ENCODE assay signal across 1 cellular context in the genomic region with DNA sequence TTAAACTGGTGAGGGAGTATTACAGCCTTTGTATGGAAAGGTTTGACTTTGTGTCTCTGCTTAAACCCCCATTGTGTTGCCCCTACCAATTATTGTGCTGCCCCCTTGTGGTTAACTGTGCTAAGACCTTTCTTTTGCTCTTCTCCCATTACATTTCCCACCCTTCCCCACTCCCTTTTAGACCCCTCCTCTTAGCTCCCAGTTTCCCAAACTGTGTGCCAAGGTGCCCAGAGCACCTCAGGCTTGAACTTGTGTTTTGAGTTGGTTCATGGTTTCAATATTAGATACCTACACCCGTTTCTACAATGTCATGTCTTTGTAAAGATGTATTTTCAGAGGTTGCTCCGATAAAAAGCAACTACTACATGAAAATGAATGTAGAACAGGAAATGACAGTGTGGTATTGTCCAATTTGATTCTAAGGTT.
A peak's percentile ranks its signal among the peaks of the same experiment; 100 is the strongest.
TF ChIP-seq lines count a peak whose summit lies in the region.

No MANE protein-coding gene starts in this region.

TF ChIP-seq in K562, 482 proteins besides CTCF, POLR2A, EP300 and RAD21 (continued from another document and continues in another):
- TF ChIP-seq, protein P1, sequence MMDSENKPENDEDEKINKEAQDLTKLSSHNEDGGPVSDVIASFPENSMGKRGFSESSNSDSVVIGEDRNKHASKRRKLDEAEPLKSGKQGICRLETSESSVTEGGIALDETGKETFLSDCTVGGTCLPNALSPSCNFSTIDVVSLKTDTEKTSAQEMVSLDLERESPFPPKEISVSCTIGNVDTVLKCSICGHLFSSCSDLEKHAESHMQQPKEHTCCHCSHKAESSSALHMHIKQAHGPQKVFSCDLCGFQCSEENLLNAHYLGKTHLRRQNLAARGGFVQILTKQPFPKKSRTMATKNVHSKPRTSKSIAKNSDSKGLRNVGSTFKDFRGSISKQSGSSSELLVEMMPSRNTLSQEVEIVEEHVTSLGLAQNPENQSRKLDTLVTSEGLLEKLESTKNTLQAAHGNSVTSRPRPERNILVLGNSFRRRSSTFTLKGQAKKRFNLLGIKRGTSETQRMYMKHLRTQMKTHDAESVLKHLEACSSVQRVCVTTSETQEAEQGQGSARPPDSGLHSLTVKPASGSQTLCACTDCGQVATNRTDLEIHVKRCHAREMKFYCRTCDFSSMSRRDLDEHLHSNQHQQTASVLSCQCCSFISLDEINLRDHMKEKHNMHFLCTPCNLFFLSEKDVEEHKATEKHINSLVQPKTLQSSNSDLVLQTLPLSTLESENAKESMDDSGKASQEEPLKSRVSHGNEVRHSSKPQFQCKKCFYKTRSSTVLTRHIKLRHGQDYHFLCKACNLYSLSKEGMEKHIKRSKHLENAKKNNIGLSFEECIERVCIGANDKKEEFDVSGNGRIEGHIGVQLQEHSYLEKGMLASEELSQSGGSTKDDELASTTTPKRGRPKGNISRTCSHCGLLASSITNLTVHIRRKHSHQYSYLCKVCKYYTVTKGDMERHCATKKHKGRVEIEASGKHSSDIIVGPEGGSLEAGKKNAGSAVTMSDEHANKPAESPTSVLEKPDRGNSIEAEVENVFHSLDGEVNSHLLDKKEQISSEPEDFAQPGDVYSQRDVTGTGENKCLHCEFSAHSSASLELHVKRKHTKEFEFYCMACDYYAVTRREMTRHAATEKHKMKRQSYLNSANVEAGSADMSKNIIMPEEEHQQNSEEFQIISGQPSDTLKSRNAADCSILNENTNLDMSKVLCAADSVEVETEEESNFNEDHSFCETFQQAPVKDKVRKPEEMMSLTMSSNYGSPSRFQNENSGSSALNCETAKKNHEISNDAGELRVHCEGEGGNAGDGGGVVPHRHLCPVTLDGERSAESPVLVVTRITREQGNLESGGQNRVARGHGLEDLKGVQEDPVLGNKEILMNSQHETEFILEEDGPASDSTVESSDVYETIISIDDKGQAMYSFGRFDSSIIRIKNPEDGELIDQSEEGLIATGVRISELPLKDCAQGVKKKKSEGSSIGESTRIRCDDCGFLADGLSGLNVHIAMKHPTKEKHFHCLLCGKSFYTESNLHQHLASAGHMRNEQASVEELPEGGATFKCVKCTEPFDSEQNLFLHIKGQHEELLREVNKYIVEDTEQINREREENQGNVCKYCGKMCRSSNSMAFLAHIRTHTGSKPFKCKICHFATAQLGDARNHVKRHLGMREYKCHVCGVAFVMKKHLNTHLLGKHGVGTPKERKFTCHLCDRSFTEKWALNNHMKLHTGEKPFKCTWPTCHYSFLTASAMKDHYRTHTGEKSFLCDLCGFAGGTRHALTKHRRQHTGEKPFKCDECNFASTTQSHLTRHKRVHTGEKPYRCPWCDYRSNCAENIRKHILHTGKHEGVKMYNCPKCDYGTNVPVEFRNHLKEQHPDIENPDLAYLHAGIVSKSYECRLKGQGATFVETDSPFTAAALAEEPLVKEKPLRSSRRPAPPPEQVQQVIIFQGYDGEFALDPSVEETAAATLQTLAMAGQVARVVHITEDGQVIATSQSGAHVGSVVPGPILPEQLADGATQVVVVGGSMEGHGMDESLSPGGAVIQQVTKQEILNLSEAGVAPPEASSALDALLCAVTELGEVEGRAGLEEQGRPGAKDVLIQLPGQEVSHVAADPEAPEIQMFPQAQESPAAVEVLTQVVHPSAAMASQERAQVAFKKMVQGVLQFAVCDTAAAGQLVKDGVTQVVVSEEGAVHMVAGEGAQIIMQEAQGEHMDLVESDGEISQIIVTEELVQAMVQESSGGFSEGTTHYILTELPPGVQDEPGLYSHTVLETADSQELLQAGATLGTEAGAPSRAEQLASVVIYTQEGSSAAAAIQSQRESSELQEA (IDR thresholded peaks at IDR 0.05; ENCODE audit: low read depth), result no peak
- no peak for TF ChIP-seq BRCA1 (IDR thresholded peaks at IDR 0.05)
- no peak for TF ChIP-seq BRCA1 (CRISPR knock-in tag; IDR thresholded peaks at IDR 0.05)
- TF ChIP-seq SMAD3 (CRISPR knock-in tag; conservative IDR thresholded peaks at IDR 0.05), result no peak
- no peak for TF ChIP-seq POLR2AphosphoS5 (IDR thresholded peaks at IDR 0.05; ENCODE audit: control insufficient read depth, insufficient read depth, low read depth, low read length)
- no peak for TF ChIP-seq POLR2H (tag; IDR thresholded peaks at IDR 0.05; ENCODE audit: low read depth)
- peak; percentile 33; the same call in 1 of the 2 replicates for TF ChIP-seq CC2D1A (IDR thresholded peaks at IDR 0.05)
- TF ChIP-seq, protein P2, sequence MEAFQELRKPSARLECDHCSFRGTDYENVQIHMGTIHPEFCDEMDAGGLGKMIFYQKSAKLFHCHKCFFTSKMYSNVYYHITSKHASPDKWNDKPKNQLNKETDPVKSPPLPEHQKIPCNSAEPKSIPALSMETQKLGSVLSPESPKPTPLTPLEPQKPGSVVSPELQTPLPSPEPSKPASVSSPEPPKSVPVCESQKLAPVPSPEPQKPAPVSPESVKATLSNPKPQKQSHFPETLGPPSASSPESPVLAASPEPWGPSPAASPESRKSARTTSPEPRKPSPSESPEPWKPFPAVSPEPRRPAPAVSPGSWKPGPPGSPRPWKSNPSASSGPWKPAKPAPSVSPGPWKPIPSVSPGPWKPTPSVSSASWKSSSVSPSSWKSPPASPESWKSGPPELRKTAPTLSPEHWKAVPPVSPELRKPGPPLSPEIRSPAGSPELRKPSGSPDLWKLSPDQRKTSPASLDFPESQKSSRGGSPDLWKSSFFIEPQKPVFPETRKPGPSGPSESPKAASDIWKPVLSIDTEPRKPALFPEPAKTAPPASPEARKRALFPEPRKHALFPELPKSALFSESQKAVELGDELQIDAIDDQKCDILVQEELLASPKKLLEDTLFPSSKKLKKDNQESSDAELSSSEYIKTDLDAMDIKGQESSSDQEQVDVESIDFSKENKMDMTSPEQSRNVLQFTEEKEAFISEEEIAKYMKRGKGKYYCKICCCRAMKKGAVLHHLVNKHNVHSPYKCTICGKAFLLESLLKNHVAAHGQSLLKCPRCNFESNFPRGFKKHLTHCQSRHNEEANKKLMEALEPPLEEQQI (IDR thresholded peaks at IDR 0.05), result peak; percentile 57; the same call in 1 of the 2 replicates
- TF ChIP-seq ZBTB7A (IDR thresholded peaks at IDR 0.05; ENCODE audit: borderline replicate concordance, control insufficient read depth, low read depth, low read length), result peak; percentile 43; the same call in 1 of the 2 replicates
- peak in 1 of 3 experiments; percentile 30 for TF ChIP-seq YY1 (IDR thresholded peaks at IDR 0.05; ENCODE audit: borderline replicate concordance in 1 of 3, control insufficient read depth in 1 of 3, extremely low read depth in 1 of 3, insufficient read depth in 3 of 3, insufficient read length in 1 of 3, insufficient replicate concordance in 2 of 3, low read depth in 1 of 3, low read length in 2 of 3)
- no peak for TF ChIP-seq TAF15 (IDR thresholded peaks at IDR 0.05; ENCODE audit: low read depth, low read length)
- no peak for TF ChIP-seq TAF9B (IDR thresholded peaks at IDR 0.05; ENCODE audit: partially characterized antibody)
- TF ChIP-seq ZEB2 (IDR thresholded peaks at IDR 0.05), result peak; percentile 41; the same call in 1 of the 2 replicates
- TF ChIP-seq, protein P3, sequence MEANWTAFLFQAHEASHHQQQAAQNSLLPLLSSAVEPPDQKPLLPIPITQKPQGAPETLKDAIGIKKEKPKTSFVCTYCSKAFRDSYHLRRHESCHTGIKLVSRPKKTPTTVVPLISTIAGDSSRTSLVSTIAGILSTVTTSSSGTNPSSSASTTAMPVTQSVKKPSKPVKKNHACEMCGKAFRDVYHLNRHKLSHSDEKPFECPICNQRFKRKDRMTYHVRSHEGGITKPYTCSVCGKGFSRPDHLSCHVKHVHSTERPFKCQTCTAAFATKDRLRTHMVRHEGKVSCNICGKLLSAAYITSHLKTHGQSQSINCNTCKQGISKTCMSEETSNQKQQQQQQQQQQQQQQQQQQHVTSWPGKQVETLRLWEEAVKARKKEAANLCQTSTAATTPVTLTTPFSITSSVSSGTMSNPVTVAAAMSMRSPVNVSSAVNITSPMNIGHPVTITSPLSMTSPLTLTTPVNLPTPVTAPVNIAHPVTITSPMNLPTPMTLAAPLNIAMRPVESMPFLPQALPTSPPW (CRISPR knock-in tag; IDR thresholded peaks at IDR 0.05), result peak; percentile 23; the same call in 1 of the 2 replicates
- TF ChIP-seq, protein P4, sequence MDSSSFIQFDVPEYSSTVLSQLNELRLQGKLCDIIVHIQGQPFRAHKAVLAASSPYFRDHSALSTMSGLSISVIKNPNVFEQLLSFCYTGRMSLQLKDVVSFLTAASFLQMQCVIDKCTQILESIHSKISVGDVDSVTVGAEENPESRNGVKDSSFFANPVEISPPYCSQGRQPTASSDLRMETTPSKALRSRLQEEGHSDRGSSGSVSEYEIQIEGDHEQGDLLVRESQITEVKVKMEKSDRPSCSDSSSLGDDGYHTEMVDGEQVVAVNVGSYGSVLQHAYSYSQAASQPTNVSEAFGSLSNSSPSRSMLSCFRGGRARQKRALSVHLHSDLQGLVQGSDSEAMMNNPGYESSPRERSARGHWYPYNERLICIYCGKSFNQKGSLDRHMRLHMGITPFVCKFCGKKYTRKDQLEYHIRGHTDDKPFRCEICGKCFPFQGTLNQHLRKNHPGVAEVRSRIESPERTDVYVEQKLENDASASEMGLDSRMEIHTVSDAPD (CRISPR knock-in tag; IDR thresholded peaks at IDR 0.05), result no peak
- TF ChIP-seq MTA2 (IDR thresholded peaks at IDR 0.05; ENCODE audit: low read depth), result 0 out of 2 replicates have a peak, but pooled peaks have one; percentile 17
- peak; percentile 64; the same call in 1 of the 2 replicates for TF ChIP-seq NBN (IDR thresholded peaks at IDR 0.05; ENCODE audit: low read depth)
- TF ChIP-seq, protein P5, sequence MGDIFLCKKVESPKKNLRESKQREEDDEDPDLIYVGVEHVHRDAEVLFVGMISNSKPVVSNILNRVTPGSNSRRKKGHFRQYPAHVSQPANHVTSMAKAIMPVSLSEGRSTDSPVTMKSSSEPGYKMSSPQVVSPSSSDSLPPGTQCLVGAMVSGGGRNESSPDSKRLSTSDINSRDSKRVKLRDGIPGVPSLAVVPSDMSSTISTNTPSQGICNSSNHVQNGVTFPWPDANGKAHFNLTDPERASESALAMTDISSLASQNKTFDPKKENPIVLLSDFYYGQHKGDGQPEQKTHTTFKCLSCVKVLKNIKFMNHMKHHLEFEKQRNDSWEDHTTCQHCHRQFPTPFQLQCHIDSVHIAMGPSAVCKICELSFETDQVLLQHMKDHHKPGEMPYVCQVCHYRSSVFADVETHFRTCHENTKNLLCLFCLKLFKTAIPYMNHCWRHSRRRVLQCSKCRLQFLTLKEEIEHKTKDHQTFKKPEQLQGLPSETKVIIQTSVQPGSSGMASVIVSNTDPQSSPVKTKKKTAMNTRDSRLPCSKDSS (IDR thresholded peaks at IDR 0.05; ENCODE audit: low read depth, partially characterized antibody), result no peak
- no peak for TF ChIP-seq ZNF184 (CRISPR knock-in tag; IDR thresholded peaks at IDR 0.05)
- TF ChIP-seq, protein P6, sequence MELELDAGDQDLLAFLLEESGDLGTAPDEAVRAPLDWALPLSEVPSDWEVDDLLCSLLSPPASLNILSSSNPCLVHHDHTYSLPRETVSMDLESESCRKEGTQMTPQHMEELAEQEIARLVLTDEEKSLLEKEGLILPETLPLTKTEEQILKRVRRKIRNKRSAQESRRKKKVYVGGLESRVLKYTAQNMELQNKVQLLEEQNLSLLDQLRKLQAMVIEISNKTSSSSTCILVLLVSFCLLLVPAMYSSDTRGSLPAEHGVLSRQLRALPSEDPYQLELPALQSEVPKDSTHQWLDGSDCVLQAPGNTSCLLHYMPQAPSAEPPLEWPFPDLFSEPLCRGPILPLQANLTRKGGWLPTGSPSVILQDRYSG (tag; conservative IDR thresholded peaks at IDR 0.05; ENCODE audit: low read depth), result no peak
- TF ChIP-seq ESRRA (IDR thresholded peaks at IDR 0.05; ENCODE audit: borderline replicate concordance, low read depth), result peak; percentile 38; the same call in 1 of the 2 replicates
- no peak for TF ChIP-seq ZNF324 (CRISPR knock-in tag; IDR thresholded peaks at IDR 0.05)
- TF ChIP-seq, protein P7, sequence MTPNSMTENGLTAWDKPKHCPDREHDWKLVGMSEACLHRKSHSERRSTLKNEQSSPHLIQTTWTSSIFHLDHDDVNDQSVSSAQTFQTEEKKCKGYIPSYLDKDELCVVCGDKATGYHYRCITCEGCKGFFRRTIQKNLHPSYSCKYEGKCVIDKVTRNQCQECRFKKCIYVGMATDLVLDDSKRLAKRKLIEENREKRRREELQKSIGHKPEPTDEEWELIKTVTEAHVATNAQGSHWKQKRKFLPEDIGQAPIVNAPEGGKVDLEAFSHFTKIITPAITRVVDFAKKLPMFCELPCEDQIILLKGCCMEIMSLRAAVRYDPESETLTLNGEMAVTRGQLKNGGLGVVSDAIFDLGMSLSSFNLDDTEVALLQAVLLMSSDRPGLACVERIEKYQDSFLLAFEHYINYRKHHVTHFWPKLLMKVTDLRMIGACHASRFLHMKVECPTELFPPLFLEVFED (CRISPR knock-in tag; conservative IDR thresholded peaks at IDR 0.05), result no peak
- TF ChIP-seq, protein P8, sequence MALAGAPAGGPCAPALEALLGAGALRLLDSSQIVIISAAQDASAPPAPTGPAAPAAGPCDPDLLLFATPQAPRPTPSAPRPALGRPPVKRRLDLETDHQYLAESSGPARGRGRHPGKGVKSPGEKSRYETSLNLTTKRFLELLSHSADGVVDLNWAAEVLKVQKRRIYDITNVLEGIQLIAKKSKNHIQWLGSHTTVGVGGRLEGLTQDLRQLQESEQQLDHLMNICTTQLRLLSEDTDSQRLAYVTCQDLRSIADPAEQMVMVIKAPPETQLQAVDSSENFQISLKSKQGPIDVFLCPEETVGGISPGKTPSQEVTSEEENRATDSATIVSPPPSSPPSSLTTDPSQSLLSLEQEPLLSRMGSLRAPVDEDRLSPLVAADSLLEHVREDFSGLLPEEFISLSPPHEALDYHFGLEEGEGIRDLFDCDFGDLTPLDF (CRISPR knock-in tag; IDR thresholded peaks at IDR 0.05), result no peak
- peak in 1 of 2 experiments; percentile 63; a peak in 2 of 4 replicates for TF ChIP-seq HDAC1 (IDR thresholded peaks at IDR 0.05)
- peak; percentile 60; the same call in 1 of the 2 replicates for TF ChIP-seq ARID2 (IDR thresholded peaks at IDR 0.05)
- peak; percentile 92 for TF ChIP-seq BRD9 (IDR thresholded peaks at IDR 0.05; ENCODE audit: low read depth, partially characterized antibody)
- no peak for TF ChIP-seq POLR3G (IDR thresholded peaks at IDR 0.05; ENCODE audit: extremely low read depth, insufficient read length, insufficient replicate concordance)
- TF ChIP-seq RFX1 (IDR thresholded peaks at IDR 0.05), result no peak
- TF ChIP-seq, protein P9, sequence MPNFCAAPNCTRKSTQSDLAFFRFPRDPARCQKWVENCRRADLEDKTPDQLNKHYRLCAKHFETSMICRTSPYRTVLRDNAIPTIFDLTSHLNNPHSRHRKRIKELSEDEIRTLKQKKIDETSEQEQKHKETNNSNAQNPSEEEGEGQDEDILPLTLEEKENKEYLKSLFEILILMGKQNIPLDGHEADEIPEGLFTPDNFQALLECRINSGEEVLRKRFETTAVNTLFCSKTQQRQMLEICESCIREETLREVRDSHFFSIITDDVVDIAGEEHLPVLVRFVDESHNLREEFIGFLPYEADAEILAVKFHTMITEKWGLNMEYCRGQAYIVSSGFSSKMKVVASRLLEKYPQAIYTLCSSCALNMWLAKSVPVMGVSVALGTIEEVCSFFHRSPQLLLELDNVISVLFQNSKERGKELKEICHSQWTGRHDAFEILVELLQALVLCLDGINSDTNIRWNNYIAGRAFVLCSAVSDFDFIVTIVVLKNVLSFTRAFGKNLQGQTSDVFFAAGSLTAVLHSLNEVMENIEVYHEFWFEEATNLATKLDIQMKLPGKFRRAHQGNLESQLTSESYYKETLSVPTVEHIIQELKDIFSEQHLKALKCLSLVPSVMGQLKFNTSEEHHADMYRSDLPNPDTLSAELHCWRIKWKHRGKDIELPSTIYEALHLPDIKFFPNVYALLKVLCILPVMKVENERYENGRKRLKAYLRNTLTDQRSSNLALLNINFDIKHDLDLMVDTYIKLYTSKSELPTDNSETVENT (CRISPR knock-in tag; IDR thresholded peaks at IDR 0.05), result no peak
- TF ChIP-seq HDGF (IDR thresholded peaks at IDR 0.05), result peak; percentile 60; the same call in 1 of the 2 replicates
- no peak for TF ChIP-seq BRF1 (IDR thresholded peaks at IDR 0.05; ENCODE audit: borderline replicate concordance, extremely low read depth, insufficient read length)
